Comparison of ENCODE assay signal across 12 cellular contexts in the genomic region with DNA sequence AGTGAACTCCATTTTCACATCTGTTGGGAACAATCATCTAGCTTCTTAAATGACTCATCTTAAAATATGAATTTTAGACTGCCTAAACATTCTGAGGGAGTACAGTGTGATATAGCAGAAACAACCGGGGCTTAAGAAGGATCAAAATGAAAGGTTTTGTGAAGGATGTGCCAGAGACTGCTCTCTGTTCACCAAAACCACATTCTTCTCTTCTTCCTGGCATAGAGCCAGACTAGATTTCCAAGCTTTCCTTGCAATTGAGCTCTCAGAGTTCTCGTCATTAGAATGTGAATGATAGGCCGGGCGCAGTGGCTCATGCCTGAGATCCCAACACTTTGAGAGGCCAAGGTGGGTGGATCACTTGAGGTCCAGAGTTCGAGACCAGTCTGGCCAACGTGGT.
"Had no signal": no experiment of that assay in that cellular context is flagged by ENCODE, and none has a peak within 500 bp of the region (broad histone marks: within the 10 kb centered on the region; RNA-seq: fewer than 3 reads in every experiment).

No MANE protein-coding gene starts in this region.

- H3K27ac ChIP-seq: body of pancreas, ovary, SK-N-MC, skin epidermis, tibial nerve had no signal

- H3K36me3 ChIP-seq: ovary, tibial nerve had no signal

- H3K9me3 ChIP-seq: body of pancreas, ovary, tibial nerve had no signal

- ATAC-seq: activated naive CD8-positive, alpha-beta T cell treated with anti-CD3 and anti-CD28 coated beads, Interleukin-2, amount 50 U/mL, for 24 hours; body of pancreas; left lobe of liver had no signal

- H3K4me3 ChIP-seq: body of pancreas, ovary, SK-N-MC, skin epidermis, tibial nerve had no signal

- H3K27me3 ChIP-seq: body of pancreas, ovary, tibial nerve had no signal

- DNase-seq: activated CD4-positive, alpha-beta T cell treated with anti-CD3 and anti-CD28 coated beads, Interleukin-2, amount 10 ng/mL, durations not matched to agents 24 days and 14 days; activated naive CD4-positive, alpha-beta T cell; activated naive CD8-positive, alpha-beta T cell treated with anti-CD3 and anti-CD28 coated beads, Interleukin-2, amount 50 U/mL, for 24 hours; body of pancreas; effector memory CD4-positive, alpha-beta T cell; glutamatergic neuron; islet precursor cell; ovary had no signal

- H3K4me1 ChIP-seq: body of pancreas, tibial nerve had no signal
